ENCODE assay signal across 15 cellular contexts in the genomic region with DNA sequence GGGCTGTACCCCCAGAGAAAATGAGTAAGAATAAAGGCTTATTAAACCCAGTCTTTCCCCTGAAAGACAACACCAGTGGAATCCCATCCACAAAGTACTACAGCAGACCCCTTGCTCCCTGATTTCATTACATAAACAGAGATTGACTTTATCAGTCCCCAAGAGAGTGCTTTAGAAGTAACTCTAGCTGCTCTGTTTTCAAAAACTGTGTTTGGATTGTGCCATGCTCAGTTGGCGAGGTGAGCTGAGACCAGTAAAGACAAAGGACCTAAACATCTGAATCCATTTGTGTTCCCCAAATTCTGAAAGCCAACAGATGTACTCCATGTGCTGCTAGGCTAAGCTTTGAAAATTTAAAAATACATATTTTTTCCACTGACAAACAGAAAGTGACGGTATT.
"Had no signal": no experiment of that assay in that cellular context is flagged by ENCODE, and none has a peak within 500 bp of the region (broad histone marks: within the 10 kb centered on the region; RNA-seq: fewer than 3 reads in every experiment).

No MANE protein-coding gene starts in this region.

- H3K27ac Mint-ChIP-seq: activated naive CD4-positive, alpha-beta T cell treated with anti-CD3 and anti-CD28 coated beads, Interleukin-2, amount 50 U/mL, for 72 hours; dendritic cell treated with granulocyte-macrophage colony-stimulating factor and Interleukin-4, amounts not matched to agents 40 ng/mL and 50 ng/mL, for 4 days; natural killer cell treated with Interleukin-12 subunit alpha and Interleukin-12 subunit beta and Interleukin-15 and Interleukin-18, amount 100 ng/mL, for 72 hours had no signal

- H3K4me3 Mint-ChIP-seq: dendritic cell treated with granulocyte-macrophage colony-stimulating factor and Interleukin-4, amounts not matched to agents 40 ng/mL and 50 ng/mL, for 4 days; natural killer cell treated with Interleukin-12 subunit alpha and Interleukin-12 subunit beta and Interleukin-15 and Interleukin-18, amount 100 ng/mL, for 72 hours had no signal

- DNase-seq: activated CD4-positive, CD25-positive, alpha-beta regulatory T cell treated with anti-CD3 and anti-CD28 coated beads, Interleukin-2, amount 50 U/mL, for 72 hours; activated gamma-delta T cell; effector CD8-positive, alpha-beta T cell; esophagus squamous epithelium; lower lobe of right lung; nucleus accumbens; posterior cingulate gyrus; stimulated activated CD4-positive, alpha-beta T cell treated with anti-CD3 and anti-CD28 coated beads, Interleukin-2, amount 100 ng/mL, for 24 hours; stimulated activated naive CD8-positive, alpha-beta T cell treated with anti-CD3 and anti-CD28 coated beads, Interleukin-15, Interleukin-2, amounts not matched to agents 100 U/mL and 50 U/mL, for 24 hours; T-helper 2 cell; trophoblast cell had no signal

- H3K27me3 ChIP-seq: esophagus squamous epithelium had no signal

- H3K27me3 Mint-ChIP-seq: dendritic cell treated with granulocyte-macrophage colony-stimulating factor and Interleukin-4, amounts not matched to agents 40 ng/mL and 50 ng/mL, for 4 days; natural killer cell treated with Interleukin-12 subunit alpha and Interleukin-12 subunit beta and Interleukin-15 and Interleukin-18, amount 100 ng/mL, for 72 hours had no signal

- H3K4me3 ChIP-seq: esophagus squamous epithelium, lower lobe of right lung had no signal

- H3K4me1 ChIP-seq: esophagus squamous epithelium, lower lobe of right lung had no signal

- H3K27ac ChIP-seq: esophagus squamous epithelium, lower lobe of right lung, VCaP had no signal

- H3K9me3 Mint-ChIP-seq: activated naive CD4-positive, alpha-beta T cell treated with anti-CD3 and anti-CD28 coated beads, Interleukin-2, amount 50 U/mL, for 72 hours; dendritic cell treated with granulocyte-macrophage colony-stimulating factor and Interleukin-4, amounts not matched to agents 40 ng/mL and 50 ng/mL, for 4 days; natural killer cell treated with Interleukin-12 subunit alpha and Interleukin-12 subunit beta and Interleukin-15 and Interleukin-18, amount 100 ng/mL, for 72 hours had no signal

- H3K36me3 Mint-ChIP-seq: activated naive CD4-positive, alpha-beta T cell treated with anti-CD3 and anti-CD28 coated beads, Interleukin-2, amount 50 U/mL, for 72 hours; natural killer cell treated with Interleukin-12 subunit alpha and Interleukin-12 subunit beta and Interleukin-15 and Interleukin-18, amount 100 ng/mL, for 72 hours had no signal

- H3K9me3 ChIP-seq: esophagus squamous epithelium, lower lobe of right lung had no signal
